1 cellular context compared by ENCODE assay signal in the genomic region with DNA sequence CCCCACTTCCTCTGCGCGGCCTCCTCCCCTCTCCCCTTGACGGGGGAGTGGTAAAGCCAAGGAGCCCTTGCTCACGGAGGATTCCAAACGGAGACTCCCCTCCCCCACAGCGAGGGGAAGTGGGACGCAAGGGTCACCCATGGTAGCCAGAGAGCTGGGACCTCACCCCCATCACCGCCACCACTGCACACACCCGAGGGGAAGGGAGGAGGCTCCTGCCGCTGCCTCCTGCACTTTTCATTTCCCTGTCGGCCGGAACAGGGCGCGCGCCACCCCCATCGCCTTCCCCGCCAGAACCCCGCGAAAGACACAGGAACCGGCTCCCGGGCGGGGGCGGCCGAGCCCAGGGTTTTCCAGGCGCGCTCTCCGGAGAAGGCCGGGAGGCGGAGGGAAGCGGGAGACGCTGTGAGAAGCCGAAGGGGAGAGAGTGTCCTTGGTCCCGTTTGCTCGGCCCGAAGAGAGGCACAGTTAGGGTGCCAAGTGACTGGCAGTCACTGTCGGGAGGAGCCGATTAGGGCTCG.
TF ChIP-seq lines count a peak whose summit lies in the region.

No MANE protein-coding gene starts in this region.

TF ChIP-seq in HEK293, 187 proteins besides CTCF, POLR2A, EP300 and RAD21 (continued from another document and continues in another):
- TF ChIP-seq, protein P1, sequence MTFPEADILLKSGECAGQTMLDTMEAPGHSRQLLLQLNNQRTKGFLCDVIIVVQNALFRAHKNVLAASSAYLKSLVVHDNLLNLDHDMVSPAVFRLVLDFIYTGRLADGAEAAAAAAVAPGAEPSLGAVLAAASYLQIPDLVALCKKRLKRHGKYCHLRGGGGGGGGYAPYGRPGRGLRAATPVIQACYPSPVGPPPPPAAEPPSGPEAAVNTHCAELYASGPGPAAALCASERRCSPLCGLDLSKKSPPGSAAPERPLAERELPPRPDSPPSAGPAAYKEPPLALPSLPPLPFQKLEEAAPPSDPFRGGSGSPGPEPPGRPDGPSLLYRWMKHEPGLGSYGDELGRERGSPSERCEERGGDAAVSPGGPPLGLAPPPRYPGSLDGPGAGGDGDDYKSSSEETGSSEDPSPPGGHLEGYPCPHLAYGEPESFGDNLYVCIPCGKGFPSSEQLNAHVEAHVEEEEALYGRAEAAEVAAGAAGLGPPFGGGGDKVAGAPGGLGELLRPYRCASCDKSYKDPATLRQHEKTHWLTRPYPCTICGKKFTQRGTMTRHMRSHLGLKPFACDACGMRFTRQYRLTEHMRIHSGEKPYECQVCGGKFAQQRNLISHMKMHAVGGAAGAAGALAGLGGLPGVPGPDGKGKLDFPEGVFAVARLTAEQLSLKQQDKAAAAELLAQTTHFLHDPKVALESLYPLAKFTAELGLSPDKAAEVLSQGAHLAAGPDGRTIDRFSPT (tag by site-specific recombination; IDR thresholded peaks at IDR 0.05): no peak
- TF ChIP-seq TCF7L2 (IDR thresholded peaks at IDR 0.05; ENCODE audit: borderline replicate concordance, low read depth, low read length) (no peak), ZNF561 (tag by site-specific recombination; IDR thresholded peaks at IDR 0.05; ENCODE audit: borderline replicate concordance) (no peak), ZNF292 (tag by site-specific recombination; IDR thresholded peaks at IDR 0.05; ENCODE audit: borderline replicate concordance, low read depth) (no peak), TRIM28 (IDR thresholded peaks at IDR 0.05; ENCODE audit: borderline replicate concordance, low read length) (no peak), ZFP41 (tag by site-specific recombination; IDR thresholded peaks at IDR 0.05; ENCODE audit: borderline replicate concordance) (no peak), ZNF473 (tag by site-specific recombination; IDR thresholded peaks at IDR 0.05) (no peak), ZNF23 (tag by site-specific recombination; IDR thresholded peaks at IDR 0.05; ENCODE audit: borderline replicate concordance) (no peak), ZNF350 (tag by site-specific recombination; IDR thresholded peaks at IDR 0.05) (no peak), ZNF362 (tag by site-specific recombination; IDR thresholded peaks at IDR 0.05) (no peak), SCRT2 (tag by site-specific recombination; IDR thresholded peaks at IDR 0.05) (no peak), ZNF423 (tag by site-specific recombination; IDR thresholded peaks at IDR 0.05) (no peak), ZNF585B (tag by site-specific recombination; IDR thresholded peaks at IDR 0.05) (no peak), FEZF1 (tag by site-specific recombination; IDR thresholded peaks at IDR 0.05) (no peak), GFI1B (tag by site-specific recombination; IDR thresholded peaks at IDR 0.05) (no peak), KLF10 (tag by site-specific recombination; IDR thresholded peaks at IDR 0.05) (no peak), ZNF785 (tag by site-specific recombination; IDR thresholded peaks at IDR 0.05) (no peak), OVOL3 (tag by site-specific recombination; IDR thresholded peaks at IDR 0.05) (no peak), ZNF610 (tag by site-specific recombination; IDR thresholded peaks at IDR 0.05; ENCODE audit: borderline replicate concordance) (no peak), ZNF114 (tag by site-specific recombination; IDR thresholded peaks at IDR 0.05) (no peak), ZNF639 (tag by site-specific recombination; IDR thresholded peaks at IDR 0.05) (no peak), ZNF140 (tag by site-specific recombination; IDR thresholded peaks at IDR 0.05) (no peak), PATZ1 (tag by site-specific recombination; IDR thresholded peaks at IDR 0.05) (peak; percentile 69; the same call in 1 of the 2 replicates), ZNF394 (tag by site-specific recombination; IDR thresholded peaks at IDR 0.05; ENCODE audit: borderline replicate concordance) (peak; percentile 55; the same call in 1 of the 2 replicates), HOXC10 (CRISPR knock-in tag; IDR thresholded peaks at IDR 0.05) (no peak), ZNF791 (tag by site-specific recombination; IDR thresholded peaks at IDR 0.05) (no peak), ZBTB10 (tag by site-specific recombination; IDR thresholded peaks at IDR 0.05) (no peak; the same call in none of the 2 replicates)
- TF ChIP-seq, protein P2, sequence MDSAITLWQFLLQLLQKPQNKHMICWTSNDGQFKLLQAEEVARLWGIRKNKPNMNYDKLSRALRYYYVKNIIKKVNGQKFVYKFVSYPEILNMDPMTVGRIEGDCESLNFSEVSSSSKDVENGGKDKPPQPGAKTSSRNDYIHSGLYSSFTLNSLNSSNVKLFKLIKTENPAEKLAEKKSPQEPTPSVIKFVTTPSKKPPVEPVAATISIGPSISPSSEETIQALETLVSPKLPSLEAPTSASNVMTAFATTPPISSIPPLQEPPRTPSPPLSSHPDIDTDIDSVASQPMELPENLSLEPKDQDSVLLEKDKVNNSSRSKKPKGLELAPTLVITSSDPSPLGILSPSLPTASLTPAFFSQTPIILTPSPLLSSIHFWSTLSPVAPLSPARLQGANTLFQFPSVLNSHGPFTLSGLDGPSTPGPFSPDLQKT (IDR thresholded peaks at IDR 0.05; ENCODE audit: borderline replicate concordance, low read depth, low read length): no peak
- TF ChIP-seq, protein P3, sequence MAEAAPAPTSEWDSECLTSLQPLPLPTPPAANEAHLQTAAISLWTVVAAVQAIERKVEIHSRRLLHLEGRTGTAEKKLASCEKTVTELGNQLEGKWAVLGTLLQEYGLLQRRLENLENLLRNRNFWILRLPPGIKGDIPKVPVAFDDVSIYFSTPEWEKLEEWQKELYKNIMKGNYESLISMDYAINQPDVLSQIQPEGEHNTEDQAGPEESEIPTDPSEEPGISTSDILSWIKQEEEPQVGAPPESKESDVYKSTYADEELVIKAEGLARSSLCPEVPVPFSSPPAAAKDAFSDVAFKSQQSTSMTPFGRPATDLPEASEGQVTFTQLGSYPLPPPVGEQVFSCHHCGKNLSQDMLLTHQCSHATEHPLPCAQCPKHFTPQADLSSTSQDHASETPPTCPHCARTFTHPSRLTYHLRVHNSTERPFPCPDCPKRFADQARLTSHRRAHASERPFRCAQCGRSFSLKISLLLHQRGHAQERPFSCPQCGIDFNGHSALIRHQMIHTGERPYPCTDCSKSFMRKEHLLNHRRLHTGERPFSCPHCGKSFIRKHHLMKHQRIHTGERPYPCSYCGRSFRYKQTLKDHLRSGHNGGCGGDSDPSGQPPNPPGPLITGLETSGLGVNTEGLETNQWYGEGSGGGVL (tag by site-specific recombination; IDR thresholded peaks at IDR 0.05): peak; percentile 75
- TF ChIP-seq, protein P4, sequence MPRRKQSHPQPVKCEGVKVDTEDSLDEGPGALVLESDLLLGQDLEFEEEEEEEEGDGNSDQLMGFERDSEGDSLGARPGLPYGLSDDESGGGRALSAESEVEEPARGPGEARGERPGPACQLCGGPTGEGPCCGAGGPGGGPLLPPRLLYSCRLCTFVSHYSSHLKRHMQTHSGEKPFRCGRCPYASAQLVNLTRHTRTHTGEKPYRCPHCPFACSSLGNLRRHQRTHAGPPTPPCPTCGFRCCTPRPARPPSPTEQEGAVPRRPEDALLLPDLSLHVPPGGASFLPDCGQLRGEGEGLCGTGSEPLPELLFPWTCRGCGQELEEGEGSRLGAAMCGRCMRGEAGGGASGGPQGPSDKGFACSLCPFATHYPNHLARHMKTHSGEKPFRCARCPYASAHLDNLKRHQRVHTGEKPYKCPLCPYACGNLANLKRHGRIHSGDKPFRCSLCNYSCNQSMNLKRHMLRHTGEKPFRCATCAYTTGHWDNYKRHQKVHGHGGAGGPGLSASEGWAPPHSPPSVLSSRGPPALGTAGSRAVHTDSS (tag by site-specific recombination; IDR thresholded peaks at IDR 0.05): no peak
- TF ChIP-seq, protein P5, sequence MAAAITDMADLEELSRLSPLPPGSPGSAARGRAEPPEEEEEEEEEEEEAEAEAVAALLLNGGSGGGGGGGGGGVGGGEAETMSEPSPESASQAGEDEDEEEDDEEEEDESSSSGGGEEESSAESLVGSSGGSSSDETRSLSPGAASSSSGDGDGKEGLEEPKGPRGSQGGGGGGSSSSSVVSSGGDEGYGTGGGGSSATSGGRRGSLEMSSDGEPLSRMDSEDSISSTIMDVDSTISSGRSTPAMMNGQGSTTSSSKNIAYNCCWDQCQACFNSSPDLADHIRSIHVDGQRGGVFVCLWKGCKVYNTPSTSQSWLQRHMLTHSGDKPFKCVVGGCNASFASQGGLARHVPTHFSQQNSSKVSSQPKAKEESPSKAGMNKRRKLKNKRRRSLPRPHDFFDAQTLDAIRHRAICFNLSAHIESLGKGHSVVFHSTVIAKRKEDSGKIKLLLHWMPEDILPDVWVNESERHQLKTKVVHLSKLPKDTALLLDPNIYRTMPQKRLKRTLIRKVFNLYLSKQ (tag by site-specific recombination; IDR thresholded peaks at IDR 0.05; ENCODE audit: borderline replicate concordance): no peak
- TF ChIP-seq, protein P6, sequence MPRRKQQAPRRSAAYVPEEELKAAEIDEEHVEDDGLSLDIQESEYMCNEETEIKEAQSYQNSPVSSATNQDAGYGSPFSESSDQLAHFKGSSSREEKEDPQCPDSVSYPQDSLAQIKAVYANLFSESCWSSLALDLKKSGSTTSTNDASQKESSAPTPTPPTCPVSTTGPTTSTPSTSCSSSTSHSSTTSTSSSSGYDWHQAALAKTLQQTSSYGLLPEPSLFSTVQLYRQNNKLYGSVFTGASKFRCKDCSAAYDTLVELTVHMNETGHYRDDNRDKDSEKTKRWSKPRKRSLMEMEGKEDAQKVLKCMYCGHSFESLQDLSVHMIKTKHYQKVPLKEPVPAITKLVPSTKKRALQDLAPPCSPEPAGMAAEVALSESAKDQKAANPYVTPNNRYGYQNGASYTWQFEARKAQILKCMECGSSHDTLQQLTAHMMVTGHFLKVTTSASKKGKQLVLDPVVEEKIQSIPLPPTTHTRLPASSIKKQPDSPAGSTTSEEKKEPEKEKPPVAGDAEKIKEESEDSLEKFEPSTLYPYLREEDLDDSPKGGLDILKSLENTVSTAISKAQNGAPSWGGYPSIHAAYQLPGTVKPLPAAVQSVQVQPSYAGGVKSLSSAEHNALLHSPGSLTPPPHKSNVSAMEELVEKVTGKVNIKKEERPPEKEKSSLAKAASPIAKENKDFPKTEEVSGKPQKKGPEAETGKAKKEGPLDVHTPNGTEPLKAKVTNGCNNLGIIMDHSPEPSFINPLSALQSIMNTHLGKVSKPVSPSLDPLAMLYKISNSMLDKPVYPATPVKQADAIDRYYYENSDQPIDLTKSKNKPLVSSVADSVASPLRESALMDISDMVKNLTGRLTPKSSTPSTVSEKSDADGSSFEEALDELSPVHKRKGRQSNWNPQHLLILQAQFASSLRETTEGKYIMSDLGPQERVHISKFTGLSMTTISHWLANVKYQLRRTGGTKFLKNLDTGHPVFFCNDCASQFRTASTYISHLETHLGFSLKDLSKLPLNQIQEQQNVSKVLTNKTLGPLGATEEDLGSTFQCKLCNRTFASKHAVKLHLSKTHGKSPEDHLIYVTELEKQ (tag by site-specific recombination; IDR thresholded peaks at IDR 0.05; ENCODE audit: borderline replicate concordance): no peak
- TF ChIP-seq, protein P7, sequence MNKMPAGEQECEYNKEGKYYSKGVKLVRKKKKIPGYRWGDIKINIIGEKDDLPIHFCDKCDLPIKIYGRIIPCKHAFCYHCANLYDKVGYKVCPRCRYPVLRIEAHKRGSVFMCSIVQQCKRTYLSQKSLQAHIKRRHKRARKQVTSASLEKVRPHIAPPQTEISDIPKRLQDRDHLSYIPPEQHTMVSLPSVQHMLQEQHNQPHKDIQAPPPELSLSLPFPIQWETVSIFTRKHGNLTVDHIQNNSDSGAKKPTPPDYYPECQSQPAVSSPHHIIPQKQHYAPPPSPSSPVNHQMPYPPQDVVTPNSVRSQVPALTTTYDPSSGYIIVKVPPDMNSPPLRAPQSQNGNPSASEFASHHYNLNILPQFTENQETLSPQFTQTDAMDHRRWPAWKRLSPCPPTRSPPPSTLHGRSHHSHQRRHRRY (tag by site-specific recombination; IDR thresholded peaks at IDR 0.05): no peak
